In the genomic region with DNA sequence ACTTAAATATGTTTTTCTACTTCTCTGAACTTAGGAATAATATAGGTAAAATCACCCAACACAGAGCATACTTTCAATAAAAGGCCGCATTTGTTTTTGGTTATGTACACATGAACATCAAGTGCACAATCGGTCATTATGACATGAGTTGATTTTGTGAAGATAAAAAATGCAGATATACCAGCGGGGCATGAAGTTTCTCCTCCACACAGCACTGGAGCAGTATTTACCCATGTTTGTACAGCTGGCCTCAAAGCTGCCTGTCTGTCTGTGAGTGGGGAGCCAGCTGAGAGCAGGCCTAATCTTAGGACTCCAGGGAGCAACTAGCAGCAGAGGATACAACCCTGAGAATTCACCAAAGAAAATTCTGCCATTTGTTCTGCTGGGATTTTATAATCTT, we compare ENCODE assay signal across 1 cellular context.
A peak's percentile ranks its signal among the peaks of the same experiment; 100 is the strongest.
TF ChIP-seq lines count a peak whose summit lies in the region.

No MANE protein-coding gene starts in this region.

TF ChIP-seq in HepG2, 621 proteins besides CTCF, POLR2A, EP300 and RAD21:
- TF ChIP-seq, protein P1, sequence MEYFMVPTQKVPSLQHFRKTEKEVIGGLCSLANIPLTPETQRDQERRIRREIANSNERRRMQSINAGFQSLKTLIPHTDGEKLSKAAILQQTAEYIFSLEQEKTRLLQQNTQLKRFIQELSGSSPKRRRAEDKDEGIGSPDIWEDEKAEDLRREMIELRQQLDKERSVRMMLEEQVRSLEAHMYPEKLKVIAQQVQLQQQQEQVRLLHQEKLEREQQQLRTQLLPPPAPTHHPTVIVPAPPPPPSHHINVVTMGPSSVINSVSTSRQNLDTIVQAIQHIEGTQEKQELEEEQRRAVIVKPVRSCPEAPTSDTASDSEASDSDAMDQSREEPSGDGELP (IDR thresholded peaks at IDR 0.05; ENCODE audit: borderline replicate concordance, low read depth), result peak; percentile 46; the same call in 1 of the 2 replicates
- TF ChIP-seq, protein P2, sequence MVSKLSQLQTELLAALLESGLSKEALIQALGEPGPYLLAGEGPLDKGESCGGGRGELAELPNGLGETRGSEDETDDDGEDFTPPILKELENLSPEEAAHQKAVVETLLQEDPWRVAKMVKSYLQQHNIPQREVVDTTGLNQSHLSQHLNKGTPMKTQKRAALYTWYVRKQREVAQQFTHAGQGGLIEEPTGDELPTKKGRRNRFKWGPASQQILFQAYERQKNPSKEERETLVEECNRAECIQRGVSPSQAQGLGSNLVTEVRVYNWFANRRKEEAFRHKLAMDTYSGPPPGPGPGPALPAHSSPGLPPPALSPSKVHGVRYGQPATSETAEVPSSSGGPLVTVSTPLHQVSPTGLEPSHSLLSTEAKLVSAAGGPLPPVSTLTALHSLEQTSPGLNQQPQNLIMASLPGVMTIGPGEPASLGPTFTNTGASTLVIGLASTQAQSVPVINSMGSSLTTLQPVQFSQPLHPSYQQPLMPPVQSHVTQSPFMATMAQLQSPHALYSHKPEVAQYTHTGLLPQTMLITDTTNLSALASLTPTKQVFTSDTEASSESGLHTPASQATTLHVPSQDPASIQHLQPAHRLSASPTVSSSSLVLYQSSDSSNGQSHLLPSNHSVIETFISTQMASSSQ (IDR thresholded peaks at IDR 0.05; ENCODE audit: low read depth), result no peak
- TF ChIP-seq, protein P2 (CRISPR knock-in tag; IDR thresholded peaks at IDR 0.05; ENCODE audit: borderline replicate concordance), result no peak
- TF ChIP-seq NFE2L2 (IDR thresholded peaks at IDR 0.05; ENCODE audit: low read length) (no peak), TEAD3 (CRISPR knock-in tag; optimal IDR thresholded peaks at IDR 0.05; ENCODE audit: borderline replicate concordance) (no peak)
- TF ChIP-seq, protein P3, sequence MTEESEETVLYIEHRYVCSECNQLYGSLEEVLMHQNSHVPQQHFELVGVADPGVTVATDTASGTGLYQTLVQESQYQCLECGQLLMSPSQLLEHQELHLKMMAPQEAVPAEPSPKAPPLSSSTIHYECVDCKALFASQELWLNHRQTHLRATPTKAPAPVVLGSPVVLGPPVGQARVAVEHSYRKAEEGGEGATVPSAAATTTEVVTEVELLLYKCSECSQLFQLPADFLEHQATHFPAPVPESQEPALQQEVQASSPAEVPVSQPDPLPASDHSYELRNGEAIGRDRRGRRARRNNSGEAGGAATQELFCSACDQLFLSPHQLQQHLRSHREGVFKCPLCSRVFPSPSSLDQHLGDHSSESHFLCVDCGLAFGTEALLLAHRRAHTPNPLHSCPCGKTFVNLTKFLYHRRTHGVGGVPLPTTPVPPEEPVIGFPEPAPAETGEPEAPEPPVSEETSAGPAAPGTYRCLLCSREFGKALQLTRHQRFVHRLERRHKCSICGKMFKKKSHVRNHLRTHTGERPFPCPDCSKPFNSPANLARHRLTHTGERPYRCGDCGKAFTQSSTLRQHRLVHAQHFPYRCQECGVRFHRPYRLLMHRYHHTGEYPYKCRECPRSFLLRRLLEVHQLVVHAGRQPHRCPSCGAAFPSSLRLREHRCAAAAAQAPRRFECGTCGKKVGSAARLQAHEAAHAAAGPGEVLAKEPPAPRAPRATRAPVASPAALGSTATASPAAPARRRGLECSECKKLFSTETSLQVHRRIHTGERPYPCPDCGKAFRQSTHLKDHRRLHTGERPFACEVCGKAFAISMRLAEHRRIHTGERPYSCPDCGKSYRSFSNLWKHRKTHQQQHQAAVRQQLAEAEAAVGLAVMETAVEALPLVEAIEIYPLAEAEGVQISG (CRISPR knock-in tag; IDR thresholded peaks at IDR 0.05), result 0 out of 2 replicates have a peak, but pooled peaks have one; percentile 31
